ENCODE assay signal across 8 cellular contexts in the genomic region with DNA sequence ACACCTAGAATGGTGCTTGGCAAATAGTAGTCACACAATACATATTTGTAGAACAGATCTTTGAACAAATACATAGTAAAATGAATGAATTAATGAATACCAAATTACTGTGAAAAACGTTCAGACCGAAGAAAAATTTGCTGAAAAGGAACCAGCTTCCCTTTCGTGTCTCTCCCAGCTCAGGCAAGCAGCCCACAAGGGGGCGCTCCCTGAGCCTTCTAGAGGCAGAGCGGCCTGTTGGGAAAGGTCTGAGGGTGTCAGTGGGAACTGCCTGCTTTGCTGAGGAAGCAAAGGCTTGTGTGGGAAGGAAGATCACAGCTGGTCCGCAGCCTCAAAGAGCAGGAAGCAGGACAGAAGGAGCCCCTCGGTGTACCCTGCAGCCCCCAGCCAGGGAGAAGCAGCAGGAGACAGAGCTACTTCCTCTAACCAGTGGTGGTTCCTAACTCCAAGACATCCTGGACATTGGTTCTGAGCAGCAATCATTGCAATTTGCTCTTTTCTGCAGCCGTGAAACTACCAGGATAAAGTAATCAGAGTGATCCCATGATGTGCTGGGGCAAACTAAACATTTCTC.
A peak's percentile ranks its signal among the peaks of the same experiment; 100 is the strongest.
DNase-seq lines count a peak whose midpoint lies in the region; ATAC-seq and TF ChIP-seq lines count a peak whose summit lies in the region.

No MANE protein-coding gene starts in this region.

- no peak for ATAC-seq in heart left ventricle
- no peak for ATAC-seq in left cardiac atrium
- peak; percentile 43 for ATAC-seq in upper lobe of right lung
- no peak for ATAC-seq in HG03159 (IDR thresholded peaks at IDR 0.05; ENCODE audit: unreplicated experiment)

- TF ChIP-seq POLR2A in heart left ventricle (IDR thresholded peaks at IDR 0.05) = no peak

- no peak overlapping the region for H3K4me3 ChIP-seq in heart left ventricle
- H3K4me3 ChIP-seq in upper lobe of right lung = no peak overlapping the region

- no peaks in the 10 kb centered on the region for H3K36me3 Mint-ChIP-seq in osteocyte (ENCODE audit: unreplicated experiment)

- DNase-seq in heart left ventricle (no peak), left cardiac atrium (no peak), RWPE1 (ENCODE audit: low spot score) (no peak), glomerular visceral epithelial cell (ENCODE audit: extremely low spot score) (peak; percentile 41), upper lobe of right lung (peak; percentile 65), osteocyte (ENCODE audit: extremely low spot score, unreplicated experiment) (no peak), activated T-cell treated with anti-CD3 and anti-CD28 coated beads for 4 hours (no peak)

- H3K27ac Mint-ChIP-seq in osteocyte (ENCODE audit: unreplicated experiment) = no peak overlapping the region

- no peaks in the 10 kb centered on the region for H3K4me1 Mint-ChIP-seq in osteocyte (ENCODE audit: unreplicated experiment)

- H3K36me3 ChIP-seq in heart left ventricle (no peaks in the 10 kb centered on the region), upper lobe of right lung (no peaks in the 10 kb centered on the region)

- no peak overlapping the region for H3K4me3 Mint-ChIP-seq in osteocyte (ENCODE audit: unreplicated experiment)

- CTCF ChIA-PET in RWPE1 (lab: Yijun Ruan, JAX) = no interaction called here

- peaks cover 45% of the 10 kb centered on the region for H3K9me3 Mint-ChIP-seq in osteocyte (ENCODE audit: unreplicated experiment)

- TF ChIP-seq CTCF in heart left ventricle (IDR thresholded peaks at IDR 0.05) (peak in 10 of 12 donors; percentile 8 to 51 (median 39)), RWPE1 (conservative IDR thresholded peaks at IDR 0.05; ENCODE audit: low read depth) (peak; percentile 15; the same call in 1 of the 2 replicates), upper lobe of right lung (IDR thresholded peaks at IDR 0.05) (peak; percentile 43), osteocyte (IDR thresholded peaks at IDR 0.05) (no peak)

- intact Hi-C loops in heart left ventricle (cut with DNase I) (no loop called here), left cardiac atrium (cut with DNase I) (no loop called here), upper lobe of right lung (cut with DNase I) (no loop called here)

- H3K9me3 ChIP-seq in heart left ventricle (no peaks in the 10 kb centered on the region), upper lobe of right lung (no peaks in the 10 kb centered on the region)

- WGBS in heart left ventricle, 4 donors = 21 to 36% (median 29%) methylated on average over 8 of the region's 8 CpGs

- POLR2A ChIA-PET in RWPE1 (lab: Yijun Ruan, JAX; ENCODE audit: low non-redundant PET) = no interaction called here

- H3K27ac ChIP-seq in heart left ventricle = no peak overlapping the region
- H3K27ac ChIP-seq in RWPE1 = no peak overlapping the region
- H3K27ac ChIP-seq in upper lobe of right lung = no peak overlapping the region

- H3K4me1 ChIP-seq in heart left ventricle (no peaks in the 10 kb centered on the region), upper lobe of right lung (no peaks in the 10 kb centered on the region)

- H3K27me3 ChIP-seq in heart left ventricle (no peaks in the 10 kb centered on the region), upper lobe of right lung (no peaks in the 10 kb centered on the region)

- no peaks in the 10 kb centered on the region for H3K27me3 Mint-ChIP-seq in osteocyte (ENCODE audit: unreplicated experiment)

Comparison
In these comparisons a context has a peak if more than half of its experiments do, and no peak if none do; other contexts are left out.
1. DNase-seq: peak in glomerular visceral epithelial cell (single experiment) and upper lobe of right lung (single experiment); none in heart left ventricle (0 of 5), left cardiac atrium (single experiment), RWPE1 (single experiment), osteocyte (single experiment) and activated T-cell treated with anti-CD3 and anti-CD28 coated beads for 4 hours (single experiment).